In the genomic region with DNA sequence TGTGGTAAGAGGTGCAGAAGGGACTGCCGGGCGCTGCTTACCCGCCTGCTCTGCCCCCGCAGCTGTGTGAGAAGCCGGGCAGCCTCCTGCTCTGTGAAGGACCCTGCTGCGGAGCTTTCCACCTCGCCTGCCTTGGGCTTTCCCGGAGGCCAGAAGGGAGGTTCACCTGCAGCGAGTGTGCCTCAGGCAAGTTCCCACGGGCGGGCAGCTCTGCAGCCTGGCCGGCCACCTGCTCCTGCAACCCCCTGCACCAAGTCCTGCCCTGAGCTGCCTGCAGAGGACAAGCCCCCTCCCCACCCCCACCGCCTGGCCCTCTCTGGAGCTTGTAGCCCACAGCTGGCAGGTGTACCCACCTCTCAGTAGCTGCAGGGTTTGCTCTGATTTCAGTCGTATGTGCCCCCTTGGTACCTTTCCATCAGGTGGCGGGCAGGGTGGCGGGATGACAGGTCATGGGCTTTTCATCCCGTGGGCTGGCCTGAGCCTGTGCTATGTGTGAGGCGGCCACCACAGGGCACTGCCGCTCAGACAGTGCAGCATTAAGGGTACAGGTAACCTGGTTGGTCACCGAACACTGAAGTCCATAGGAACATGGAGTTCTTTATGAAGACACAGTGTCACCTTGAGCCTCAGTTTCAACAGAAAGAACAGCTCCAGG, we compare ENCODE assay signal across 29 cellular contexts.
"Had no signal": no experiment of that assay in that cellular context is flagged by ENCODE, and none has a peak within 500 bp of the region (broad histone marks: within the 10 kb centered on the region; RNA-seq: fewer than 3 reads in every experiment).

No MANE protein-coding gene starts in this region.

- H3K27me3 ChIP-seq: stomach, tibial nerve had no signal

- DNase-seq: activated B cell treated with CpG ODN at 0.5 μM for 24 hours; activated CD4-positive, alpha-beta T cell treated with anti-CD3 and anti-CD28 coated beads for 36 hours; activated CD8-positive, alpha-beta memory T cell treated with anti-CD3 and anti-CD28 coated beads, Interleukin-2, amount 10 ng/mL, durations not matched to agents 7 days and 5 days; activated CD8-positive, alpha-beta T cell treated with anti-CD3 and anti-CD28 coated beads, Interleukin-2, amount 10 ng/mL, durations not matched to agents 7 days and 5 days; activated naive CD4-positive, alpha-beta T cell; activated T-cell treated with anti-CD3 and anti-CD28 coated beads, Interleukin-2, amount 50 U/mL, for 48 hours; cortex of kidney; endodermal cell; hippocampal formation; left colon; mammary epithelial cell; midbrain; naive thymus-derived CD4-positive, alpha-beta T cell; nucleus accumbens; psoas muscle; stimulated activated CD4-positive, alpha-beta T cell treated with anti-CD3 and anti-CD28 coated beads, Interleukin-1b, Interleukin-23, amount 100 ng/mL, for 48 hours; stimulated activated CD4-positive, alpha-beta T cell treated with anti-CD3 and anti-CD28 coated beads, Interleukin-4, amount 100 ng/mL, for 4 hours; stimulated activated CD8-positive, alpha-beta memory T cell treated with anti-CD3 and anti-CD28 coated beads, Interleukin-4, amount 100 ng/mL, for 48 hours; stimulated activated naive B cell treated with anti-CD40 and anti-IgM and Interleukin-4, amounts not matched to agents 10 μg/mL and 1 μg/mL and 100 μg/mL, for 72 hours; stomach; T-helper 2 cell had no signal

- H3K27me3 Mint-ChIP-seq: activated B cell treated with CpG ODN at 0.5 μM for 24 hours; activated CD4-positive, alpha-beta T cell treated with anti-CD3 and anti-CD28 coated beads for 36 hours; activated CD8-positive, alpha-beta memory T cell treated with anti-CD3 and anti-CD28 coated beads, Interleukin-2, amount 10 ng/mL, durations not matched to agents 7 days and 5 days; activated naive CD8-positive, alpha-beta T cell; central memory CD8-positive, alpha-beta T cell; naive thymus-derived CD4-positive, alpha-beta T cell; stimulated activated naive B cell treated with anti-CD40 and anti-IgM and Interleukin-4, amounts not matched to agents 10 μg/mL and 1 μg/mL and 100 μg/mL, for 72 hours had no signal

- H3K27ac Mint-ChIP-seq: activated B cell treated with CpG ODN at 0.5 μM for 24 hours; activated CD4-positive, alpha-beta T cell treated with anti-CD3 and anti-CD28 coated beads for 36 hours; activated CD8-positive, alpha-beta memory T cell treated with anti-CD3 and anti-CD28 coated beads, Interleukin-2, amount 10 ng/mL, durations not matched to agents 7 days and 5 days; activated CD8-positive, alpha-beta T cell treated with anti-CD3 and anti-CD28 coated beads, Interleukin-2, amount 10 ng/mL, durations not matched to agents 7 days and 5 days; activated naive CD8-positive, alpha-beta T cell; endodermal cell; naive thymus-derived CD4-positive, alpha-beta T cell; stimulated activated naive B cell treated with anti-CD40 and anti-IgM and Interleukin-4, amounts not matched to agents 10 μg/mL and 1 μg/mL and 100 μg/mL, for 72 hours had no signal

- H3K4me3 Mint-ChIP-seq: activated B cell treated with CpG ODN at 0.5 μM for 24 hours; activated CD4-positive, alpha-beta T cell treated with anti-CD3 and anti-CD28 coated beads for 36 hours; activated CD8-positive, alpha-beta memory T cell treated with anti-CD3 and anti-CD28 coated beads, Interleukin-2, amount 10 ng/mL, durations not matched to agents 7 days and 5 days; activated CD8-positive, alpha-beta T cell treated with anti-CD3 and anti-CD28 coated beads, Interleukin-2, amount 10 ng/mL, durations not matched to agents 7 days and 5 days; activated naive CD8-positive, alpha-beta T cell; central memory CD8-positive, alpha-beta T cell; endodermal cell; naive thymus-derived CD4-positive, alpha-beta T cell; stimulated activated naive B cell treated with anti-CD40 and anti-IgM and Interleukin-4, amounts not matched to agents 10 μg/mL and 1 μg/mL and 100 μg/mL, for 72 hours had no signal

- H3K27ac ChIP-seq: parathyroid adenoma, psoas muscle, stomach, tibial nerve had no signal

- H3K4me3 ChIP-seq: psoas muscle, smooth muscle cell, stomach, tibial nerve had no signal

- H3K4me2 ChIP-seq: smooth muscle cell had no signal

- H2AFZ ChIP-seq: parathyroid adenoma had no signal

- H3K4me1 ChIP-seq: parathyroid adenoma, psoas muscle had no signal

- H3K4me1 Mint-ChIP-seq: activated B cell treated with CpG ODN at 0.5 μM for 24 hours; activated CD4-positive, alpha-beta T cell treated with anti-CD3 and anti-CD28 coated beads for 36 hours; endodermal cell; stimulated activated naive B cell treated with anti-CD40 and anti-IgM and Interleukin-4, amounts not matched to agents 10 μg/mL and 1 μg/mL and 100 μg/mL, for 72 hours had no signal

- FAIRE-seq: astrocyte, keratinocyte had no signal

- H3K9me3 Mint-ChIP-seq: activated B cell treated with CpG ODN at 0.5 μM for 24 hours; central memory CD8-positive, alpha-beta T cell; endodermal cell; naive thymus-derived CD4-positive, alpha-beta T cell; stimulated activated naive B cell treated with anti-CD40 and anti-IgM and Interleukin-4, amounts not matched to agents 10 μg/mL and 1 μg/mL and 100 μg/mL, for 72 hours had no signal

- ATAC-seq: activated CD4-positive, alpha-beta T cell treated with anti-CD3 and anti-CD28 coated beads for 36 hours; activated CD8-positive, alpha-beta memory T cell treated with anti-CD3 and anti-CD28 coated beads, Interleukin-2, amount 10 ng/mL, durations not matched to agents 7 days and 5 days; activated CD8-positive, alpha-beta T cell treated with anti-CD3 and anti-CD28 coated beads, Interleukin-2, amount 10 ng/mL, durations not matched to agents 7 days and 5 days; esophagus mucosa; left colon; naive thymus-derived CD4-positive, alpha-beta T cell; psoas muscle; stimulated activated naive B cell treated with anti-CD40 and anti-IgM and Interleukin-4, amounts not matched to agents 10 μg/mL and 1 μg/mL and 100 μg/mL, for 72 hours had no signal

- H3K9me3 ChIP-seq: psoas muscle, stomach, tibial nerve had no signal

- H3K9ac ChIP-seq: parathyroid adenoma had no signal

- H3K79me2 ChIP-seq: parathyroid adenoma had no signal
